ENCODE assay signal across 14 cellular contexts in the genomic region with DNA sequence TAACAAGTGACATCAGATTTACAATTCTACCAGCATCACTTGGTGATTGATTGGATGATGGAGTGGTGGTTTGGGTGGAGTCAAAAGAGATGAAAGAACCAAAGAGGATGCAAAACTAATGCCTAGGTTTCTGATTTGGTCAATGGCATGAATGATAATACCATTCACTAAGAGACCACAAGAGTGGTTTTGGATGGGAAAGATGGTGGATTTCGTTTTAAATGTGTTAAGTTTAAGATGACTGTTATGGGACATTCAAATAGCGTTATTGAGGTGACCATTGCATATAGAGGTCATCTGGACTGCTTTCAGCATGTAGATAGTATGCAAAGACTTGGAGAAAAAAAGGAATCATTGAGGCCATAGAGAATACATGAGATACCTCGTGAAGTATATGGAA. TPM values are rescaled to one million over a fixed set of nuclear protein-coding genes. Genes with fewer than 3 reads are reported as not detected.
DNase-seq lines count a peak whose midpoint lies in the region; ATAC-seq and TF ChIP-seq lines count a peak whose summit lies in the region.
"Had no signal": no experiment of that assay in that cellular context is flagged by ENCODE, and none has a peak within 500 bp of the region (broad histone marks: within the 10 kb centered on the region; RNA-seq: fewer than 3 reads in every experiment).

No MANE protein-coding gene starts in this region.

- no peak overlapping the region for H2AFZ ChIP-seq in trophoblast cell (ENCODE audit: insufficient read depth, low read length, poor library complexity)

- H3K4me1 ChIP-seq in DOHH2 (ENCODE audit: control insufficient read depth, low read length) (peaks cover 46% of the 10 kb centered on the region), breast epithelium (peaks cover 0 to 20% of the 10 kb centered on the region in 2 donors), trophoblast cell (ENCODE audit: control insufficient read depth in 1 of 2, insufficient read depth in 2 of 2, low read length in 2 of 2) (peaks cover 4 to 8% of the 10 kb centered on the region in 2 experiments)

- H4K20me1 ChIP-seq in DOHH2 (ENCODE audit: control insufficient read depth, insufficient read depth, low read depth, low read length), result peaks cover 20% of the 10 kb centered on the region

- H3K4me3 ChIP-seq in DOHH2 (ENCODE audit: low read length), result 0 out of 2 replicates have a peak overlapping the region, but pooled peaks have one; percentile 90
- H3K4me3 ChIP-seq in NB4 (ENCODE audit: low read depth, low read length), result peak overlapping the region; percentile 8
- peak overlapping the region in 1 of 3 donors; percentile 2 for H3K4me3 ChIP-seq in breast epithelium
- no peak overlapping the region for H3K4me3 ChIP-seq in trophoblast cell (ENCODE audit: low read depth, low read length)
- H3K4me3 ChIP-seq: dorsolateral prefrontal cortex, skin epidermis, thoracic aorta had no signal

- H2BK5ac ChIP-seq in trophoblast cell (ENCODE audit: low read depth, low read length, poor library complexity), result no peak overlapping the region

- peak overlapping the region; percentile 27 for H3K4ac ChIP-seq in trophoblast cell (ENCODE audit: low read depth, low read length)

- H4K8ac ChIP-seq in trophoblast cell (ENCODE audit: low read depth, low read length), result no peak overlapping the region

- intact Hi-C loops in breast epithelium (cut with DNase I; ENCODE audit: low total_unique reads), result no loop called here

- DNase-seq in NB4 (ENCODE audit: low read depth), result no peak
- no peak for DNase-seq in breast epithelium (ENCODE audit: low spot score in 2 of 2)
- DNase-seq in trophoblast cell, result no peak
- no peak for DNase-seq in HK-2 (ENCODE audit: unreplicated experiment)
- DNase-seq: amniotic stem cell, dorsolateral prefrontal cortex, NCI-H1105, OCI-M1, T1000 had no signal

- H3F3A ChIP-seq in DOHH2 (ENCODE audit: control insufficient read depth, insufficient read depth), result no peaks in the 10 kb centered on the region

- H3K79me2 ChIP-seq in DOHH2 (ENCODE audit: control insufficient read depth, low read length) (peaks cover 92% of the 10 kb centered on the region), trophoblast cell (ENCODE audit: control insufficient read depth, insufficient read depth, low read length, poor library complexity) (peaks cover 20% of the 10 kb centered on the region)

- TF ChIP-seq CTCF in DOHH2 (IDR thresholded peaks at IDR 0.05; ENCODE audit: low read depth, low read length, poor library complexity, severe bottlenecking) (no peak), NB4 (IDR thresholded peaks at IDR 0.05; ENCODE audit: low read depth, low read length) (no peak), breast epithelium (IDR thresholded peaks at IDR 0.05) (no peak)

- H3K27ac ChIP-seq in DOHH2 (ENCODE audit: low read depth, low read length) (no peak overlapping the region), breast epithelium (peak overlapping the region; percentile 44 to 49), trophoblast cell (ENCODE audit: low read depth, low read length) (no peak overlapping the region)
- H3K27ac ChIP-seq: thoracic aorta had no signal

- no peak overlapping the region for H3K18ac ChIP-seq in trophoblast cell (ENCODE audit: low read length)

- H3K23ac ChIP-seq in trophoblast cell (ENCODE audit: low read length), result no peak overlapping the region

- ATAC-seq in HG03457 (IDR thresholded peaks at IDR 0.05; ENCODE audit: unreplicated experiment) (no peak), GM19397 (IDR thresholded peaks at IDR 0.05; ENCODE audit: unreplicated experiment) (no peak)

- H2AK5ac ChIP-seq in trophoblast cell (ENCODE audit: low read length), result no peak overlapping the region

- TF ChIP-seq POLR2A in NB4 (IDR thresholded peaks at IDR 0.05; ENCODE audit: extremely low read depth, insufficient read length) (no peak), breast epithelium (IDR thresholded peaks at IDR 0.05) (no peak)

- no peak overlapping the region for H3K14ac ChIP-seq in trophoblast cell (ENCODE audit: low read length)

- no peak overlapping the region for H2BK120ac ChIP-seq in trophoblast cell (ENCODE audit: insufficient read depth, low read length, poor library complexity)

- no peak overlapping the region for H3K9ac ChIP-seq in trophoblast cell (ENCODE audit: low read length)

- no peak overlapping the region for H2BK12ac ChIP-seq in trophoblast cell (ENCODE audit: low read length)

- H4K12ac ChIP-seq in trophoblast cell (ENCODE audit: low read depth, low read length), result no peak overlapping the region

- no peaks in the 10 kb centered on the region for H3K9me2 ChIP-seq in DOHH2 (replicated peaks; ENCODE audit: control insufficient read depth, low read length)

- H3K36me3 ChIP-seq in DOHH2 (ENCODE audit: control insufficient read depth, low read length) (peaks cover 80% of the 10 kb centered on the region), breast epithelium (no peaks in the 10 kb centered on the region), trophoblast cell (ENCODE audit: control insufficient read depth in 1 of 2, insufficient read depth in 2 of 2, low read length in 2 of 2) (peaks cover 7 to 8% of the 10 kb centered on the region in 2 experiments)

- H4K91ac ChIP-seq in trophoblast cell (ENCODE audit: low read depth, low read length), result no peak overlapping the region

- peak overlapping the region; percentile 92; the same call in 1 of the 2 replicates for H3K4me2 ChIP-seq in DOHH2 (ENCODE audit: low read length)
- no peak overlapping the region for H3K4me2 ChIP-seq in trophoblast cell (ENCODE audit: low read length)

- peaks cover 14% of the 10 kb centered on the region for H3K79me1 ChIP-seq in trophoblast cell (ENCODE audit: low read length)

- 100% methylated on average over 2 of the region's 3 CpGs for WGBS in trophoblast cell (ENCODE audit: extremely low coverage, insufficient coverage, insufficient read length)

- H3K27me3 ChIP-seq in DOHH2 (ENCODE audit: control insufficient read depth, low read length), result no peaks in the 10 kb centered on the region
- no peaks in the 10 kb centered on the region for H3K27me3 ChIP-seq in breast epithelium
- H3K27me3 ChIP-seq in trophoblast cell (ENCODE audit: insufficient read depth, low read length), result no peaks in the 10 kb centered on the region
- H3K27me3 ChIP-seq: dorsolateral prefrontal cortex had no signal

- H3K9me3 ChIP-seq in DOHH2 (ENCODE audit: control insufficient read depth, insufficient read depth, low read length) (no peaks in the 10 kb centered on the region), breast epithelium (no peaks in the 10 kb centered on the region), trophoblast cell (ENCODE audit: insufficient read depth, low read depth, low read length) (no peaks in the 10 kb centered on the region)
- H3K9me3 ChIP-seq: thoracic aorta had no signal

RNA-seq across cellular contexts. Expression of a gene that starts 3.6 kb away (rescaled TPM):
- 10 to 100 TPM; 23.4 to 62.2 (median 43.9) TPM for total RNA-seq in breast epithelium
- polyA plus RNA-seq in trophoblast cell (2013), result 18.3 and 18.9 TPM in 2 replicates

Comparison
In these comparisons a context has a peak if more than half of its experiments do, and no peak if none do; other contexts are left out.
1. H3K27ac ChIP-seq: peak in breast epithelium (2 of 2); none in DOHH2 (single experiment) and trophoblast cell (single experiment).